In the genomic region with DNA sequence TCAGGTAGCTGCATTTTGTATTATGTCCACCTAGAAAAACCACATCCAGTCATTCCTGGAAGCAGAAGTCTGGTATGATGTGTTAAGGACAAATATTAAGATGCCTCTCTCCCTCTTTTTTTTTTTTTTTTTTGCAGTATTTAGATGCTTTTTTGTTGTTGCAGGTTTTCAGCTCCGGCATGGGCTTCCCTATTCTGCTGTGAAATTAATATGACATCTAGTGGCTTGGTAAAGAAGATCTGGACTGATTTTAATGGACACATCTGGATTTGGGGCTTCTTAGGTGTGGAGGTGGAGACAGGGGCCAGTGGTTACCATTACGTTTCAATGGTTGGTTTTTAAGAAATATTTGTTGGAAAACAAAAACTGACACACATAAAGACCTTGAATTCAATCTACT, we compare ENCODE assay signal across 1 cellular context.
TF ChIP-seq lines count a peak whose summit lies in the region.

No MANE protein-coding gene starts in this region.

TF ChIP-seq in liver, 16 proteins besides CTCF, POLR2A, EP300 and RAD21 (continued from another document):
- no peak for TF ChIP-seq ZBTB33 (IDR thresholded peaks at IDR 0.05)
- no peak for TF ChIP-seq FOXA2 (IDR thresholded peaks at IDR 0.05)
